8 cellular contexts compared by ENCODE assay signal in the genomic region with DNA sequence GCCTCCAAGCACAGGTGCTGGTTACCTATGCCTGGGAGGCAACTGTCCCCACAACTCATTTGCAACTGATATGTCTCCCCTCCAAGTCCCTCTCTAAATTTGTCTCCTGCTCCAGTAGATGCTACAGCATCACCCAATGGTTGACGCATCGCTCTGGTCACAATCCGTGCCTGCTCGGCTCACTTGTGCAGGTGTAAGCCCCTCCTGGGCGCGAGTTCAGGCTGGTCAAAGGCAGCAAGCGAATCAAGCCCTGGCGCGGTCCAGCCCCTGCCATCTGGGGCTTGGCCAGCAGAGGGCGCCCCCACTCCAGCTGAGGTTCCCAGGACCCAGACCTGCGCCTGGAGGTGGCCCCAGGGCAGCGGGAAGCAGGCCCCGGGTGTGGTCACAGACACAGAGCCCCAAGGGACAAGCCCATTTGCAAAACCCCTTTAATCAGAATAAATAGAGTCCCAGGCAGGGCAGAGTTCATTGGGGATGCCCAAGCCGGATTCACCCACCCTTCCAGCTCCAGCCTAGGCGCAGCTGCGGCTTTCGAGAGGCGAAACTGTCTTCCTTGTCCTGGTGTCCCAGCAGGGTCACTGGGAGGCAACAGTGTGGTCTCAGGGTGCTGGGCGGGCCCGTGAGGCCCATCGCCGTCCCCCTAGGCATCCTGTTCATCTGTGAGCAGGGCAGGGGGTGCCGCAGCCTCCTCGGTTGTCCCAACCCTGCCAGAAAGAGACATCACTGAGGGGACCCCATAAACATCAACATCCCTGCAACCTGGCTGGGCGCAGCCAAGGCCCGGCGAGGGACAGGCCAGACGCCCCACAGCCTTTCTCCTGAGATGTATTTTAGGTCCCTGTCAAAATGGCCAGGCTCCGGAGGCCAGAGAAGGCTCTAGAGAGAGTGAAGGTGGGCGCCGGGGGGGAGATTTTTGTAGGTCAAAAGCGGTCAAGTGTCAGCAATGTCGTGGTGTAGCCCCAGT.
A peak's percentile ranks its signal among the peaks of the same experiment; 100 is the strongest.
DNase-seq lines count a peak whose midpoint lies in the region; ATAC-seq and TF ChIP-seq lines count a peak whose summit lies in the region.

No MANE protein-coding gene starts in this region.

- peak; percentile 97 for TF ChIP-seq CTCF in GM10248 (IDR thresholded peaks at IDR 0.05; ENCODE audit: control extremely low read depth, extremely low read depth, low read depth, missing control alignments)

- ATAC-seq in GM18873 (IDR thresholded peaks at IDR 0.05; ENCODE audit: low FRiP score, unreplicated experiment): no peak
- no peak for ATAC-seq in GM21825 (IDR thresholded peaks at IDR 0.05; ENCODE audit: unreplicated experiment)

- DNase-seq in GM10248 (ENCODE audit: extremely low spot score): peak; percentile 89
- peak; percentile 98 for DNase-seq in HuH-7 (ENCODE audit: low spot score)
- peak; percentile 64 for DNase-seq in SHP77 (lab: John Stamatoyannopoulos, UW)
- DNase-seq in activated naive CD4-positive, alpha-beta T cell treated with Interleukin-2 at 50 U/mL for 16 hours: peak; percentile 83
- peak; percentile 79 for DNase-seq in globus pallidus (ENCODE audit: low spot score)
- DNase-seq in pons (ENCODE audit: low spot score): peak; percentile 69

- CTCF ChIA-PET in GM10248 (lab: Yijun Ruan, JAX): interaction anchor here (0.7 to 4.6 kb wide), 18 partner anchors 13 to 192 kb away, joined by 3 to 24 read pairs (median 4); partner anchors contain the start of gene SYNGR2

- POLR2A ChIA-PET in GM10248 (lab: Yijun Ruan, JAX): interaction anchor here (0.6 kb wide), 2 partner anchors 40 to 672 kb away, joined by 4 to 5 read pairs; no protein-coding TSS in a partner anchor
